1 cellular context compared by ENCODE assay signal in the genomic region with DNA sequence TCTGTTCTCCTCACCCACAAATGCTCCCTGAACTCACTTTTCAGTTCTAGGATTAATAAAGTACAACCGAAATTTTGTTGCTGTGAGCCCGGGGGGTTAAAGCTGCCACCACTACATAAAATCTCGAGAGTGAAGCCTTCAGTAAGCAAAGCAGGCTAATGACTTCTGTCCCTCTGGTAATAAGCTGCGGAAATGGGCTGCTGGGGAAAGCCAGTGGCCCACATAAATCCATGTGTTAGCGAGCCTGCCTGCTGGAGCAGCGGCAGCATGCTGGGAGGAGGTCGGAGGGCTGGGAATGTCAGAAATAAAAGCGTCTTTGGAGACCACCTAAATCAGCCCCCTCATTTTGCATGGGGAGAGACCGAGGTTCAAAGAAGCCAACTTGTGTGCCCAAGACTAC.
TF ChIP-seq lines count a peak whose summit lies in the region.

No MANE protein-coding gene starts in this region.

TF ChIP-seq in HepG2, 621 proteins besides CTCF, POLR2A, EP300 and RAD21 (continued from another document):
- no peak for TF ChIP-seq NAIF1 (CRISPR knock-in tag; IDR thresholded peaks at IDR 0.05; ENCODE audit: borderline replicate concordance)
- no peak for TF ChIP-seq MYNN (CRISPR knock-in tag; IDR thresholded peaks at IDR 0.05; ENCODE audit: low read depth)
- TF ChIP-seq SNRNP70 (IDR thresholded peaks at IDR 0.05; ENCODE audit: low read depth, low read length): no peak
- TF ChIP-seq ZNF292 (CRISPR knock-in tag; IDR thresholded peaks at IDR 0.05; ENCODE audit: borderline replicate concordance, low read depth): no peak
- no peak for TF ChIP-seq CHD2 (IDR thresholded peaks at IDR 0.05; ENCODE audit: low read depth, low read length)
- no peak for TF ChIP-seq PHF8 (CRISPR knock-in tag; IDR thresholded peaks at IDR 0.05)
- TF ChIP-seq TP53 (CRISPR knock-in tag; conservative IDR thresholded peaks at IDR 0.05): no peak
